ENCODE assay signal across 9 cellular contexts in the genomic region with DNA sequence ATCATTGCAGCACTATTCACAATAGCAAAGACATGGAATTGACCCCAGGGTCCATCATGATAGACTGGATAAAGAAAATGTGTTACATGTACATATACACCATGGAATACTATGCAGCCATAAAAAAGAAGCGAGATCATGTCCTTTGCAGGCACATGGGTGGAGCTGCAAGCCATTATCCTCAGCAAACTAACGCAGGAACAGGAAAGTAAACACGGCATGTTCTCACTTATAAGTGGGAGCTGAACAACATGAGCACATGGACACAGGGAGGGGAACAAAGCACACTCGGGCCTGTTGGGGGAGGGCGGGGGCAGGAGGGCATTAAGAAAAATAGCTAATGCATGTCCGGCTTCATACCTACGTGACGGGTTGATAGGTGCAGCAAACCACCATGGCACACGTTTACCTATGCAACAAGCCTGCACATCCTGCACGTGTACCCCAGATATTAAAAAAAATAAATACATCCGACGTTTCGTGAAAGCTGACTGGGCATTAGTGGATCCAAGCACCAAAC. TPM values are rescaled to one million over a fixed set of nuclear protein-coding genes. Genes with fewer than 3 reads are reported as not detected.
A peak's percentile ranks its signal among the peaks of the same experiment; 100 is the strongest.
DNase-seq lines count a peak whose midpoint lies in the region; ATAC-seq and TF ChIP-seq lines count a peak whose summit lies in the region.
"Had no signal": no experiment of that assay in that cellular context is flagged by ENCODE, and none has a peak within 500 bp of the region (broad histone marks: within the 10 kb centered on the region; RNA-seq: fewer than 3 reads in every experiment).

No MANE protein-coding gene starts in this region.

- H3K9me3 ChIP-seq in BLaER1 treated with 17β-estradiol and CSF1 and Interleukin-3, amounts not matched to agents 10 nM and 100 nM (replicated peaks in 1 of 11): peaks cover 27 to 35% (median 30%) of the 10 kb centered on the region in 11 experiments
- peaks cover 0 to 3% (median 0%) of the 10 kb centered on the region in 3 donors for H3K9me3 ChIP-seq in adrenal gland (replicated peaks in 1 of 3)

- H3K36me3 ChIP-seq in BLaER1 treated with 17β-estradiol and CSF1 and Interleukin-3, amounts not matched to agents 10 nM and 100 nM: peaks cover 0 to 7% (median 0%) of the 10 kb centered on the region in 11 experiments; a peak in 2 of 22 replicates
- no peaks in the 10 kb centered on the region for H3K36me3 ChIP-seq in adrenal gland (replicated peaks in 1 of 2)
- H3K36me3 ChIP-seq: tibial nerve had no signal

- peaks cover 10% of the 10 kb centered on the region for H3K4me1 Mint-ChIP-seq in dendritic cell treated with granulocyte-macrophage colony-stimulating factor and Interleukin-4, amounts not matched to agents 40 ng/mL and 50 ng/mL, for 4 days (ENCODE audit: low read depth)
- peaks cover 4% of the 10 kb centered on the region for H3K4me1 Mint-ChIP-seq in nephron

- no peaks in the 10 kb centered on the region for H4K20me1 ChIP-seq in BLaER1 treated with 17β-estradiol and CSF1 and Interleukin-3, amounts not matched to agents 10 nM and 100 nM

- no peak for ATAC-seq in HG03354 (IDR thresholded peaks at IDR 0.05; ENCODE audit: poor library complexity, severe bottlenecking, unreplicated experiment)
- ATAC-seq in HG03025 (IDR thresholded peaks at IDR 0.05; ENCODE audit: low FRiP score, unreplicated experiment): no peak

- H3K36me3 Mint-ChIP-seq in dendritic cell treated with granulocyte-macrophage colony-stimulating factor and Interleukin-4, amounts not matched to agents 40 ng/mL and 50 ng/mL, for 4 days (ENCODE audit: low read depth): peaks cover 9% of the 10 kb centered on the region
- peaks cover 7% of the 10 kb centered on the region for H3K36me3 Mint-ChIP-seq in nephron (ENCODE audit: low read depth)

- TF ChIP-seq POLR2A in adrenal gland (IDR thresholded peaks at IDR 0.05): no peak

- peak overlapping the region in 1 of 11 experiments; percentile 47; a peak in 1 of 22 replicates for H3K27ac ChIP-seq in BLaER1 treated with 17β-estradiol and CSF1 and Interleukin-3, amounts not matched to agents 10 nM and 100 nM
- peak overlapping the region in 2 of 5 donors; percentile 47 to 82 for H3K27ac ChIP-seq in adrenal gland
- H3K27ac ChIP-seq: tibial nerve had no signal

- peaks cover 0 to 4% (median 0%) of the 10 kb centered on the region in 11 experiments; a peak in 1 of 22 replicates for H3K27me3 ChIP-seq in BLaER1 treated with 17β-estradiol and CSF1 and Interleukin-3, amounts not matched to agents 10 nM and 100 nM
- H3K27me3 ChIP-seq in adrenal gland: no peaks in the 10 kb centered on the region

- peaks cover 13% of the 10 kb centered on the region for H3K9me3 Mint-ChIP-seq in dendritic cell treated with granulocyte-macrophage colony-stimulating factor and Interleukin-4, amounts not matched to agents 40 ng/mL and 50 ng/mL, for 4 days
- peaks cover 21% of the 10 kb centered on the region for H3K9me3 Mint-ChIP-seq in nephron

- intact Hi-C loops in dendritic cell treated with granulocyte-macrophage colony-stimulating factor and Interleukin-4, amounts not matched to agents 40 ng/mL and 50 ng/mL, for 4 days (cut with micrococcal nuclease): no loop called here
- intact Hi-C loops in adrenal gland (cut with DNase I): loop anchor here in 1 of 2 donors (10.0 kb wide), 1 partner anchor 258 kb away; a partner anchor contains a TSS

- H3K4me1 ChIP-seq in BLaER1 treated with 17β-estradiol and CSF1 and Interleukin-3, amounts not matched to agents 10 nM and 100 nM: peaks cover 6 to 31% (median 17%) of the 10 kb centered on the region in 10 experiments; a peak in 19 of 20 replicates
- peaks cover 11 to 12% of the 10 kb centered on the region in 2 donors for H3K4me1 ChIP-seq in adrenal gland (replicated peaks in 1 of 2)

- peaks cover 47% of the 10 kb centered on the region for H3K27me3 Mint-ChIP-seq in dendritic cell treated with granulocyte-macrophage colony-stimulating factor and Interleukin-4, amounts not matched to agents 40 ng/mL and 50 ng/mL, for 4 days
- peaks cover 12% of the 10 kb centered on the region for H3K27me3 Mint-ChIP-seq in nephron (ENCODE audit: low read depth)

- peak overlapping the region in 4 of 11 experiments; percentile 21 to 63 (median 51); a peak in 5 of 22 replicates for H3K9ac ChIP-seq in BLaER1 treated with 17β-estradiol and CSF1 and Interleukin-3, amounts not matched to agents 10 nM and 100 nM

- 56 to 65% (median 57%) methylated on average over 13 of the region's 13 CpGs for WGBS in adrenal gland, 4 donors

- H3K27ac Mint-ChIP-seq in dendritic cell treated with granulocyte-macrophage colony-stimulating factor and Interleukin-4, amounts not matched to agents 40 ng/mL and 50 ng/mL, for 4 days: no peak overlapping the region
- no peak overlapping the region for H3K27ac Mint-ChIP-seq in nephron

- DNase-seq in LNCaP clone FGC (ENCODE audit: low read depth): no peak
- no peak for DNase-seq in adrenal gland
- no peak for DNase-seq in central memory CD4-positive, alpha-beta T cell

- TF ChIP-seq CTCF in LNCaP clone FGC (IDR thresholded peaks at IDR 0.05; ENCODE audit: control insufficient read depth, extremely low read depth, insufficient read depth) (no peak), nephron (IDR thresholded peaks at IDR 0.05; ENCODE audit: unreplicated experiment in 3 of 3) (no peak), adrenal gland (IDR thresholded peaks at IDR 0.05) (no peak)

- H3K4me2 ChIP-seq in BLaER1 treated with 17β-estradiol and CSF1 and Interleukin-3, amounts not matched to agents 10 nM and 100 nM: peak overlapping the region; percentile 66 to 96 (median 81)

- H3K4me3 ChIP-seq in BLaER1 treated with 17β-estradiol and CSF1 and Interleukin-3, amounts not matched to agents 10 nM and 100 nM: peak overlapping the region in 8 of 10 experiments; percentile 31 to 69 (median 54); a peak in 7 of 20 replicates
- H3K4me3 ChIP-seq in LNCaP clone FGC (ENCODE audit: low read depth, low read length): peak overlapping the region; percentile 45
- peak overlapping the region in 1 of 4 donors; percentile 82 for H3K4me3 ChIP-seq in adrenal gland

- H3K4me3 Mint-ChIP-seq in dendritic cell treated with granulocyte-macrophage colony-stimulating factor and Interleukin-4, amounts not matched to agents 40 ng/mL and 50 ng/mL, for 4 days: peak overlapping the region; percentile 23
- H3K4me3 Mint-ChIP-seq in nephron: peak overlapping the region; percentile 81 to 84 (median 81)

RNA-seq across cellular contexts. Expression of a gene that starts 28.9 kb away (rescaled TPM):
- 10 to 100 TPM in 4 of 8 donors, 1 to 10 TPM in 4; 3.5 to 20.5 (median 11.5) TPM for total RNA-seq in adrenal gland
- 1 to 10 TPM; 1.9 to 8.1 (median 3.8) TPM for polyA plus RNA-seq in adrenal gland

RNA-seq across cellular contexts. Expression of a gene that starts 46.1 kb away (rescaled TPM):
- 1 to 10 TPM in 3 of 8 donors, under 1 TPM in 2, not detected in 3; 0.28 to 3.2 (median 2.0) TPM for total RNA-seq in adrenal gland
- 1 to 10 TPM in 1 of 3 donors, under 1 TPM in 1, not detected in 1; 0.72 to 2.9 TPM for polyA plus RNA-seq in adrenal gland
